18 cellular contexts compared by ENCODE assay signal in genomic region chr1:203597386-203598040, GRCh38. TPM values are rescaled to one million over a fixed set of nuclear protein-coding genes. Genes with fewer than 3 reads are reported as not detected.
DNase-seq lines count a peak whose midpoint lies in the region; ATAC-seq and TF ChIP-seq lines count a peak whose summit lies in the region.
"Had no signal": no experiment of that assay in that cellular context is flagged by ENCODE, and none has a peak within 500 bp of the region (broad histone marks: within the 10 kb centered on the region; RNA-seq: fewer than 3 reads in every experiment).

No MANE protein-coding gene starts in this region.

- peaks cover 7% of the 10 kb centered on the region for H3K4me1 ChIP-seq in ovary (ENCODE audit: insufficient read depth)
- peaks cover 0 to 18% (median 0%) of the 10 kb centered on the region in 4 donors for H3K4me1 ChIP-seq in tibial nerve
- H3K4me1 ChIP-seq: BE2C, prostate gland had no signal

- ATAC-seq in left cardiac atrium (peak; percentile 74 to 77), HG03432 (IDR thresholded peaks at IDR 0.05; ENCODE audit: unreplicated experiment) (no peak)
- ATAC-seq: activated CD8-positive, alpha-beta T cell treated with anti-CD3 and anti-CD28 coated beads for 36 hours had no signal

- H3K36me3 ChIP-seq in ovary (no peaks in the 10 kb centered on the region), tibial nerve (no peaks in the 10 kb centered on the region)
- H3K36me3 ChIP-seq: BE2C, prostate gland had no signal

- H3K27me3 ChIP-seq in ovary, result no peaks in the 10 kb centered on the region
- no peaks in the 10 kb centered on the region for H3K27me3 ChIP-seq in tibial nerve
- H3K27me3 ChIP-seq: BE2C, hepatocyte had no signal

- H3K9me3 ChIP-seq in ovary (no peaks in the 10 kb centered on the region), tibial nerve (no peaks in the 10 kb centered on the region)
- H3K9me3 ChIP-seq: BE2C, prostate gland had no signal

- TF ChIP-seq EP300 in ovary (IDR thresholded peaks at IDR 0.05) (no peak), tibial nerve (IDR thresholded peaks at IDR 0.05) (no peak)

- TF ChIP-seq POLR2A in ovary (IDR thresholded peaks at IDR 0.05) (no peak), tibial nerve (IDR thresholded peaks at IDR 0.05) (no peak)

- WGBS in ovary, 3 donors, result 30 to 37% (median 33%) methylated on average over 11 of the region's 11 CpGs
- 41 to 47% methylated on average over 11 of the region's 11 CpGs for WGBS in tibial nerve, 2 donors

- no peak for TF ChIP-seq CTCF in ovary (IDR thresholded peaks at IDR 0.05)
- no peak for TF ChIP-seq CTCF in tibial nerve (IDR thresholded peaks at IDR 0.05)

- H3K4me3 ChIP-seq in ovary, result no peak overlapping the region
- no peak overlapping the region for H3K4me3 ChIP-seq in tibial nerve
- H3K4me3 ChIP-seq: hepatocyte, lung, PC-9, prostate gland had no signal

- intact Hi-C loops in left cardiac atrium (cut with DNase I) (loop anchor here in 1 of 2 donors (5.0 kb wide), 1 partner anchor 40 kb away; no protein-coding TSS in a partner anchor), ovary (cut with DNase I) (no loop called here)

- DNase-seq in GM03348 (ENCODE audit: low spot score), result peak; percentile 45
- DNase-seq in NCI-H524 treated with DMSO at 0.1 percent for 48 hours (lab: John Stamatoyannopoulos, UW), result peak; percentile 45
- peak; percentile 53 for DNase-seq in left cardiac atrium
- DNase-seq in ovary, result peak; percentile 29 to 59 (median 46)
- DNase-seq in stimulated activated CD8-positive, alpha-beta memory T cell treated with anti-CD3 and anti-CD28 coated beads, Interleukin-4, amount 100 ng/mL, for 48 hours, result no peak
- DNase-seq in tibial nerve (ENCODE audit: low spot score in 2 of 2), result no peak
- DNase-seq in kidney glomerular epithelial cell (lab: John Stamatoyannopoulos, UW), result no peak
- DNase-seq: activated CD8-positive, alpha-beta T cell treated with anti-CD3 and anti-CD28 coated beads for 36 hours; activated gamma-delta T cell treated with Interleukin-2 at 50 U/mL for 16 hours; BE2C; NCI-H226; PC-9; stimulated activated CD4-positive, alpha-beta T cell treated with anti-CD3 and anti-CD28 coated beads, Interleukin-4, amount 100 ng/mL, for 4 hours; stimulated activated naive CD4-positive, alpha-beta T cell treated with Interleukin-2 at 50 U/mL for 16 hours had no signal

- H3K27ac ChIP-seq in ovary (no peak overlapping the region), tibial nerve (peak overlapping the region in 1 of 4 donors; percentile 6)
- H3K27ac ChIP-seq: hepatocyte, PC-9, prostate gland had no signal

RNA-seq across cellular contexts. Expression of gene ATP2B4, which starts 29.1 kb away (rescaled TPM):
- total RNA-seq in left cardiac atrium, result 100 to 1,000 TPM in 1 of 2 donors, 10 to 100 TPM in 1; 81.4 to 102 TPM
- total RNA-seq in ovary, result 100 to 1,000 TPM in 3 of 7 donors, 10 to 100 TPM in 4; 49.4 to 121 (median 98.8) TPM
- 100 to 1,000 TPM in 1 of 2 donors, 10 to 100 TPM in 1; 46.2 to 482 TPM for polyA plus RNA-seq in ovary
- total RNA-seq in tibial nerve, result 100 to 1,000 TPM in 1 of 4 donors, 10 to 100 TPM in 3; 78.6 to 135 (median 85.0) TPM

Comparison
In these comparisons a context has a peak if more than half of its experiments do, and no peak if none do; other contexts are left out.
1. DNase-seq: peak in GM03348 (single experiment), NCI-H524 treated with DMSO at 0.1 percent for 48 hours (single experiment), left cardiac atrium (single experiment) and ovary (5 of 5); none in stimulated activated CD8-positive, alpha-beta memory T cell treated with anti-CD3 and anti-CD28 coated beads, Interleukin-4, amount 100 ng/mL, for 48 hours (single experiment), tibial nerve (0 of 2) and kidney glomerular epithelial cell (single experiment).